Comparison of ENCODE assay signal across 2 cellular contexts in genomic region chr4:38007645-38008044, GRCh38.
TF ChIP-seq lines count a peak whose summit lies in the region.

No MANE protein-coding gene starts in this region.

TF ChIP-seq in GM23338, 12 proteins besides CTCF, POLR2A, EP300 and RAD21 (continued from another document):
- no peak for TF ChIP-seq ZNF462 (CRISPR knock-in tag; IDR thresholded peaks at IDR 0.05)
- TF ChIP-seq NANOG (IDR thresholded peaks at IDR 0.05; ENCODE audit: borderline replicate concordance) = no peak
- TF ChIP-seq JUNB (IDR thresholded peaks at IDR 0.05; ENCODE audit: unreplicated experiment) = no peak
- no peak for TF ChIP-seq REST (IDR thresholded peaks at IDR 0.05; ENCODE audit: unreplicated experiment)

TF ChIP-seq in WTC11, 78 proteins besides CTCF, POLR2A, EP300 and RAD21 (continued from another document):
- TF ChIP-seq PRDM15 (CRISPR knock-in tag; IDR thresholded peaks at IDR 0.05) = no peak
- TF ChIP-seq SP1 (CRISPR knock-in tag; conservative IDR thresholded peaks at IDR 0.05) = no peak
- no peak for TF ChIP-seq FOXJ3 (CRISPR knock-in tag; IDR thresholded peaks at IDR 0.05; ENCODE audit: borderline replicate concordance)
- TF ChIP-seq ZSCAN18 (CRISPR knock-in tag; IDR thresholded peaks at IDR 0.05) = no peak
- TF ChIP-seq TEAD4 (CRISPR knock-in tag; IDR thresholded peaks at IDR 0.05) = no peak
- TF ChIP-seq MLX (CRISPR knock-in tag; IDR thresholded peaks at IDR 0.05) = no peak
- TF ChIP-seq SOX15 (CRISPR knock-in tag; IDR thresholded peaks at IDR 0.05) = no peak
- TF ChIP-seq ATF2 (CRISPR knock-in tag; IDR thresholded peaks at IDR 0.05; ENCODE audit: borderline replicate concordance, low read depth) = no peak
- TF ChIP-seq IRF1 (CRISPR knock-in tag; IDR thresholded peaks at IDR 0.05) = no peak
- no peak for TF ChIP-seq TEAD1 (CRISPR knock-in tag; IDR thresholded peaks at IDR 0.05)
- no peak for TF ChIP-seq RELA (CRISPR knock-in tag; IDR thresholded peaks at IDR 0.05; ENCODE audit: borderline replicate concordance)
- no peak for TF ChIP-seq AR (CRISPR knock-in tag; IDR thresholded peaks at IDR 0.05)
